16 cellular contexts compared by ENCODE assay signal in the genomic region with DNA sequence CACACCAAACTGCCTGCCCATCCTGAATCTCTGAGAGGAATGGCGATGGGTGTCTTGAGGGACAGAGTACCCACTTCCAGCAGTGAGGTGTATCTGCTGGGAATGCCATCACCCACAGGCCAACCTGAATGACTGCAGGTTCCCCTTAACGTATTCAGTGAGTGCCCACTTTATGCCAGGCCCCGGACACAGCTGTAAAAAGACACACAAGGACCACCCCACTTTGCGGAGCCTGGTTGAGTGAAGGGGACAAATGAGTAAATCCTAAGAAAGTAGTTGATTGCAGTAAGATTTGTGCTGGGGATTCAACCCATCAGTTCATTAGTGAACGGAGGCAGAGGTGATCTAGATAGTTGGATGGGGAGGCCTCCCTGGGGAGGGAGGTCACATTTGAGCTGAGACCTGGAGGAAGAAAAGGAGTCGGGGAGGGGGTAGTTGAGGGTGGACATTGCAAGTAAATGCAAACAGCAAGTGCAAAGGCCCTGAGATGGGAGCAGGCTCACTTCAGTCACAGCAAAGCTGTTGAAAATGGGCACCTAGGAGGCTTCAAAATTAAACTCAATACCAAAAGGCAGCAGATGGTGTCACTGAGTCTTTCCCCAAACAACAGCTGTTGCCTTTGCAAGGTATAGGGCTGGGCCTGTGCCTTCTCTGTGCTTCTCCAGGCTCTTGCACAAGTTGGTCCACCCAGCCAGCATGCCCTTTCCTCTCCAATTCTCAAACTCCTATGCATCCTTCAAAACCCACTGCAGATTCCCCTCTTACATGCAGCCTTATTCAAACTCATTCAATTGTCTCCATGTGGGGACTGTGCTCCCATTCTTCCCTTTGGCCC. TPM values are rescaled to one million over a fixed set of nuclear protein-coding genes. Genes with fewer than 3 reads are reported as not detected.
DNase-seq lines count a peak whose midpoint lies in the region; TF ChIP-seq lines count a peak whose summit lies in the region.
"Had no signal": no experiment of that assay in that cellular context is flagged by ENCODE, and none has a peak within 500 bp of the region (broad histone marks: within the 10 kb centered on the region; RNA-seq: fewer than 3 reads in every experiment).

No MANE protein-coding gene starts in this region.

- TF ChIP-seq CTCF in brain (conservative IDR thresholded peaks at IDR 0.05): no peak
- TF ChIP-seq CTCF in neutrophil (IDR thresholded peaks at IDR 0.05): no peak

- H3K4me1 ChIP-seq in neutrophil (ENCODE audit: control insufficient read depth in 1 of 2, insufficient read depth in 1 of 2, low read depth in 1 of 2, low read length in 1 of 2): peaks cover 71 to 80% of the 10 kb centered on the region in 2 experiments

- H3K27ac ChIP-seq in neutrophil: peak overlapping the region; percentile 98
- H3K27ac ChIP-seq: BLaER1, heart left ventricle, SJCRH30 had no signal

- H3K9me3 Mint-ChIP-seq in brain: peaks cover 0 to 16% (median 3%) of the 10 kb centered on the region in 5 experiments
- H3K9me3 Mint-ChIP-seq: activated T-cell treated with anti-CD3 and anti-CD28 coated beads, Interleukin-2, amount 50 U/mL, for 72 hours had no signal

- H3K27ac Mint-ChIP-seq in brain: peak overlapping the region in 4 of 5 experiments; percentile 14 to 58 (median 36)

- peaks cover 29% of the 10 kb centered on the region for H3K4me1 Mint-ChIP-seq in brain

- H3K27me3 Mint-ChIP-seq in brain: peaks cover 25% of the 10 kb centered on the region

- H3K27me3 ChIP-seq in neutrophil: peaks cover 32% of the 10 kb centered on the region
- H3K27me3 ChIP-seq: heart left ventricle, SJCRH30 had no signal

- no peak overlapping the region for H3K4me3 ChIP-seq in neutrophil (ENCODE audit: low read depth in 1 of 2, low read length in 1 of 2)
- H3K4me3 ChIP-seq: BLaER1, heart left ventricle, SJCRH30 had no signal

- H3K36me3 Mint-ChIP-seq in brain: peaks cover 18% of the 10 kb centered on the region

- H3K36me3 ChIP-seq in neutrophil: peaks cover 59% of the 10 kb centered on the region
- H3K36me3 ChIP-seq: BLaER1 had no signal

- H3K9me3 ChIP-seq in neutrophil: no peaks in the 10 kb centered on the region
- H3K9me3 ChIP-seq: BLaER1, SJCRH30 had no signal

- DNase-seq in DMS 273 (lab: John Stamatoyannopoulos, UW; ENCODE audit: unreplicated experiment) (peak; percentile 95), NCI-H1694 (lab: John Stamatoyannopoulos, UW) (peak; percentile 68), SW 1271 (lab: John Stamatoyannopoulos, UW) (no peak), NCI-H1105 (lab: John Stamatoyannopoulos, UW) (no peak), globus pallidus (ENCODE audit: low spot score) (no peak), medulla oblongata (ENCODE audit: extremely low spot score) (no peak)
- DNase-seq: activated CD4-positive, alpha-beta T cell treated with anti-CD3 and anti-CD28 coated beads, Interleukin-2, amount 50 U/mL, for 48 hours; activated T-cell treated with anti-CD3 and anti-CD28 coated beads, Interleukin-2, amount 50 U/mL, for 72 hours; caudate nucleus; heart left ventricle; midbrain; stimulated activated naive CD4-positive, alpha-beta T cell had no signal

- H3K4me3 Mint-ChIP-seq in brain: peak overlapping the region in 1 of 5 experiments; percentile 80

RNA-seq across cellular contexts. Expression of gene GDF15, which starts 4.3 kb away (rescaled TPM):
- 5.2 TPM for polyA plus RNA-seq in brain (ENCODE audit: insufficient read depth, low read depth, low replicate concordance)

RNA-seq across cellular contexts. Expression of gene LRRC25, which starts 7.1 kb away (rescaled TPM):
- polyA plus RNA-seq in brain (ENCODE audit: insufficient read depth, low read depth, low replicate concordance): 0.83 TPM

RNA-seq across cellular contexts. Expression of gene SSBP4, which starts 28.9 kb away (rescaled TPM):
- polyA plus RNA-seq in brain (ENCODE audit: insufficient read depth, low read depth, low replicate concordance): 93.3 TPM

RNA-seq across cellular contexts. Expression of gene ISYNA1, which starts 47.6 kb away (rescaled TPM):
- 120 TPM for polyA plus RNA-seq in brain (ENCODE audit: insufficient read depth, low read depth, low replicate concordance)

RNA-seq across cellular contexts. Expression of gene PGPEP1, which starts 49.9 kb away (rescaled TPM):
- 30.4 TPM for polyA plus RNA-seq in brain (ENCODE audit: insufficient read depth, low read depth, low replicate concordance)

Comparison
In these comparisons a context has a peak if more than half of its experiments do, and no peak if none do; other contexts are left out.
1. DNase-seq: peak in DMS 273 (single experiment) and NCI-H1694 (single experiment); none in SW 1271 (0 of 2), NCI-H1105 (single experiment), globus pallidus (single experiment) and medulla oblongata (single experiment).